2 cellular contexts compared by ENCODE assay signal in the genomic region with DNA sequence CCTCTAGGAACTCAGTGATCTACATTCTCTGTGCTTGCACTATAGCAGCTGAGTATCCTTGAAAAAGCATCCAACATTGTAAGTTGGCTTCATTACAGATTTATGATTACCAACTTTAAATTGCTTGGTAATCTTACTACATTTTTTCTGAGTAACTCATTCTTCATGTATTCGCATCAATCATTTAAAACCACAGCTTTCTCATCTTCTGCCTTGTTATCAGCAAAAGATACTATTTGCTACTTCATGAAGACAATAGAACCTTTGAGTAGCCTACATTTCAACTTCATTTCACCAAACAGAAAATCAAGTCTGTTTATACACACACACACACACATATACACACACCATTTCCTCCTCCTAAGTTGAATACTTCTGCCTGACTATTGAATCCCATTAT.
TF ChIP-seq lines count a peak whose summit lies in the region.

No MANE protein-coding gene starts in this region.

TF ChIP-seq in A549, 52 proteins besides CTCF, POLR2A, EP300 and RAD21 (continued from another document):
- TF ChIP-seq, protein P1, sequence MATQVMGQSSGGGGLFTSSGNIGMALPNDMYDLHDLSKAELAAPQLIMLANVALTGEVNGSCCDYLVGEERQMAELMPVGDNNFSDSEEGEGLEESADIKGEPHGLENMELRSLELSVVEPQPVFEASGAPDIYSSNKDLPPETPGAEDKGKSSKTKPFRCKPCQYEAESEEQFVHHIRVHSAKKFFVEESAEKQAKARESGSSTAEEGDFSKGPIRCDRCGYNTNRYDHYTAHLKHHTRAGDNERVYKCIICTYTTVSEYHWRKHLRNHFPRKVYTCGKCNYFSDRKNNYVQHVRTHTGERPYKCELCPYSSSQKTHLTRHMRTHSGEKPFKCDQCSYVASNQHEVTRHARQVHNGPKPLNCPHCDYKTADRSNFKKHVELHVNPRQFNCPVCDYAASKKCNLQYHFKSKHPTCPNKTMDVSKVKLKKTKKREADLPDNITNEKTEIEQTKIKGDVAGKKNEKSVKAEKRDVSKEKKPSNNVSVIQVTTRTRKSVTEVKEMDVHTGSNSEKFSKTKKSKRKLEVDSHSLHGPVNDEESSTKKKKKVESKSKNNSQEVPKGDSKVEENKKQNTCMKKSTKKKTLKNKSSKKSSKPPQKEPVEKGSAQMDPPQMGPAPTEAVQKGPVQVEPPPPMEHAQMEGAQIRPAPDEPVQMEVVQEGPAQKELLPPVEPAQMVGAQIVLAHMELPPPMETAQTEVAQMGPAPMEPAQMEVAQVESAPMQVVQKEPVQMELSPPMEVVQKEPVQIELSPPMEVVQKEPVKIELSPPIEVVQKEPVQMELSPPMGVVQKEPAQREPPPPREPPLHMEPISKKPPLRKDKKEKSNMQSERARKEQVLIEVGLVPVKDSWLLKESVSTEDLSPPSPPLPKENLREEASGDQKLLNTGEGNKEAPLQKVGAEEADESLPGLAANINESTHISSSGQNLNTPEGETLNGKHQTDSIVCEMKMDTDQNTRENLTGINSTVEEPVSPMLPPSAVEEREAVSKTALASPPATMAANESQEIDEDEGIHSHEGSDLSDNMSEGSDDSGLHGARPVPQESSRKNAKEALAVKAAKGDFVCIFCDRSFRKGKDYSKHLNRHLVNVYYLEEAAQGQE (IDR thresholded peaks at IDR 0.05): no peak
- TF ChIP-seq EHMT2 (IDR thresholded peaks at IDR 0.05; ENCODE audit: low read depth): no peak
- TF ChIP-seq HEYL (CRISPR knock-in tag; IDR thresholded peaks at IDR 0.05): no peak
- TF ChIP-seq, protein P2, sequence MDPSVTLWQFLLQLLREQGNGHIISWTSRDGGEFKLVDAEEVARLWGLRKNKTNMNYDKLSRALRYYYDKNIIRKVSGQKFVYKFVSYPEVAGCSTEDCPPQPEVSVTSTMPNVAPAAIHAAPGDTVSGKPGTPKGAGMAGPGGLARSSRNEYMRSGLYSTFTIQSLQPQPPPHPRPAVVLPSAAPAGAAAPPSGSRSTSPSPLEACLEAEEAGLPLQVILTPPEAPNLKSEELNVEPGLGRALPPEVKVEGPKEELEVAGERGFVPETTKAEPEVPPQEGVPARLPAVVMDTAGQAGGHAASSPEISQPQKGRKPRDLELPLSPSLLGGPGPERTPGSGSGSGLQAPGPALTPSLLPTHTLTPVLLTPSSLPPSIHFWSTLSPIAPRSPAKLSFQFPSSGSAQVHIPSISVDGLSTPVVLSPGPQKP (IDR thresholded peaks at IDR 0.05; ENCODE audit: low read depth, low read length): no peak
- no peak for TF ChIP-seq MYC (IDR thresholded peaks at IDR 0.05; ENCODE audit: borderline replicate concordance, low read length)
- TF ChIP-seq POLR2AphosphoS2 (conservative IDR thresholded peaks at IDR 0.05; ENCODE audit: low read length): no peak
- TF ChIP-seq NPAS2 (CRISPR knock-in tag; IDR thresholded peaks at IDR 0.05; ENCODE audit: borderline replicate concordance): no peak
- TF ChIP-seq, protein P3, sequence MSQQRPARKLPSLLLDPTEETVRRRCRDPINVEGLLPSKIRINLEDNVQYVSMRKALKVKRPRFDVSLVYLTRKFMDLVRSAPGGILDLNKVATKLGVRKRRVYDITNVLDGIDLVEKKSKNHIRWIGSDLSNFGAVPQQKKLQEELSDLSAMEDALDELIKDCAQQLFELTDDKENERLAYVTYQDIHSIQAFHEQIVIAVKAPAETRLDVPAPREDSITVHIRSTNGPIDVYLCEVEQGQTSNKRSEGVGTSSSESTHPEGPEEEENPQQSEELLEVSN (IDR thresholded peaks at IDR 0.05; ENCODE audit: borderline replicate concordance, low read depth): no peak

TF ChIP-seq in GM12878, 131 proteins besides CTCF, POLR2A, EP300 and RAD21 (continued from another document):
- TF ChIP-seq RELA (IDR thresholded peaks at IDR 0.05; ENCODE audit: borderline replicate concordance, partially characterized antibody): no peak
